In the genomic region with DNA sequence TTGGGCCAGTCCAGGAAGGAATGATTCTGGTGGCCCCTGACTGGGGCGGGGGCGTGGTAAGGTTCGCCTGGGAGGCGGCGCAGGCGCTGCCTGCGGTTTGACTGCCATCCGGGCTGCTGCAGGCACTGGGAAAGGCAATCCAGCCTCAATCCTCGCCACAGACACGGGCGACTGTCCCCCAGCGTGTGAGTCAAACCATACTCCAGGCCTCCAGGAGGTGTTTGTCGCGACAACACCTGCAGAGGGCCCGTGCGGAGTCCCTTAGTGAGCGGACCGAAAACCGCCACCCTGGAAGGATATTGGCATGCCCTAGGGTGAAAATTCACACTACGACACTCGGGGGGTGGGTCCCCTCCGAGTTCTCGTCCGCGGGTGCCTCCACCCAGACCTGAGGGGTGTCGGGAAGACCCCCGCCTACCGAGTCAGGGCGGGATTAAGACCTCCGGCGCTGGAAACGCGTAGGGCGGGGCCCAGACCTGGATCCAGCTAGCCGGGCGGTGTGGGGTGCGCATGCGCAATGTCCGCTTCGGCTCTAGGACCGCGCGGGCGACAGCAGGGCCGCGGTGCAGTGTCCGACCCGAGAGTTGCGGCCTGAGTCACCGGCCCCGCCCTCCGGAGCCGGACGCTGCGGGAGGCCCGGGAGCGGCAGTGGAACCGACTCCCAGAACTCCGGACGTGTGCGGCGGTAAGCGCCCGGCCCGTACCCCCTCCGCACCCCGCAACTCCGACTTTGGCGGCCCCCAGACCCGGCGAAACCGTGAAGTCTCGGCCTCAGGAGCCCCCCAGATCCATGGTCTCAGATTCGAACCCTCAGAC, we compare ENCODE assay signal across 1 cellular context.
A peak's percentile ranks its signal among the peaks of the same experiment; 100 is the strongest.
TF ChIP-seq lines count a peak whose summit lies in the region.

A gene (plus strand): TSS at position 594 of the 816 bp plus-strand sequence. CDS start 946 bp downstream, outside the sequence.

TF ChIP-seq in WTC11, 78 proteins besides CTCF, POLR2A, EP300 and RAD21 (continued from another document and continues in another):
- TF ChIP-seq, protein P1, sequence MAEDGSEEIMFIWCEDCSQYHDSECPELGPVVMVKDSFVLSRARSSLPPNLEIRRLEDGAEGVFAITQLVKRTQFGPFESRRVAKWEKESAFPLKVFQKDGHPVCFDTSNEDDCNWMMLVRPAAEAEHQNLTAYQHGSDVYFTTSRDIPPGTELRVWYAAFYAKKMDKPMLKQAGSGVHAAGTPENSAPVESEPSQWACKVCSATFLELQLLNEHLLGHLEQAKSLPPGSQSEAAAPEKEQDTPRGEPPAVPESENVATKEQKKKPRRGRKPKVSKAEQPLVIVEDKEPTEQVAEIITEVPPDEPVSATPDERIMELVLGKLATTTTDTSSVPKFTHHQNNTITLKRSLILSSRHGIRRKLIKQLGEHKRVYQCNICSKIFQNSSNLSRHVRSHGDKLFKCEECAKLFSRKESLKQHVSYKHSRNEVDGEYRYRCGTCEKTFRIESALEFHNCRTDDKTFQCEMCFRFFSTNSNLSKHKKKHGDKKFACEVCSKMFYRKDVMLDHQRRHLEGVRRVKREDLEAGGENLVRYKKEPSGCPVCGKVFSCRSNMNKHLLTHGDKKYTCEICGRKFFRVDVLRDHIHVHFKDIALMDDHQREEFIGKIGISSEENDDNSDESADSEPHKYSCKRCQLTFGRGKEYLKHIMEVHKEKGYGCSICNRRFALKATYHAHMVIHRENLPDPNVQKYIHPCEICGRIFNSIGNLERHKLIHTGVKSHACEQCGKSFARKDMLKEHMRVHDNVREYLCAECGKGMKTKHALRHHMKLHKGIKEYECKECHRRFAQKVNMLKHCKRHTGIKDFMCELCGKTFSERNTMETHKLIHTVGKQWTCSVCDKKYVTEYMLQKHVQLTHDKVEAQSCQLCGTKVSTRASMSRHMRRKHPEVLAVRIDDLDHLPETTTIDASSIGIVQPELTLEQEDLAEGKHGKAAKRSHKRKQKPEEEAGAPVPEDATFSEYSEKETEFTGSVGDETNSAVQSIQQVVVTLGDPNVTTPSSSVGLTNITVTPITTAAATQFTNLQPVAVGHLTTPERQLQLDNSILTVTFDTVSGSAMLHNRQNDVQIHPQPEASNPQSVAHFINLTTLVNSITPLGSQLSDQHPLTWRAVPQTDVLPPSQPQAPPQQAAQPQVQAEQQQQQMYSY (CRISPR knock-in tag; IDR thresholded peaks at IDR 0.05) = 0 out of 2 replicates have a peak, but pooled peaks have one; percentile 23
- TF ChIP-seq ZNF671 (CRISPR knock-in tag; IDR thresholded peaks at IDR 0.05) = no peak
- TF ChIP-seq, protein P2, sequence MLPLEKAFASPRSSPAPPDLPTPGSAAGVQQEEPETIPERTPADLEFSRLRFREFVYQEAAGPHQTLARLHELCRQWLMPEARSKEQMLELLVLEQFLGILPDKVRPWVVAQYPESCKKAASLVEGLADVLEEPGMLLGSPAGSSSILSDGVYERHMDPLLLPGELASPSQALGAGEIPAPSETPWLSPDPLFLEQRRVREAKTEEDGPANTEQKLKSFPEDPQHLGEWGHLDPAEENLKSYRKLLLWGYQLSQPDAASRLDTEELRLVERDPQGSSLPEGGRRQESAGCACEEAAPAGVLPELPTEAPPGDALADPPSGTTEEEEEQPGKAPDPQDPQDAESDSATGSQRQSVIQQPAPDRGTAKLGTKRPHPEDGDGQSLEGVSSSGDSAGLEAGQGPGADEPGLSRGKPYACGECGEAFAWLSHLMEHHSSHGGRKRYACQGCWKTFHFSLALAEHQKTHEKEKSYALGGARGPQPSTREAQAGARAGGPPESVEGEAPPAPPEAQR (CRISPR knock-in tag; IDR thresholded peaks at IDR 0.05) = no peak
- TF ChIP-seq, protein P3, sequence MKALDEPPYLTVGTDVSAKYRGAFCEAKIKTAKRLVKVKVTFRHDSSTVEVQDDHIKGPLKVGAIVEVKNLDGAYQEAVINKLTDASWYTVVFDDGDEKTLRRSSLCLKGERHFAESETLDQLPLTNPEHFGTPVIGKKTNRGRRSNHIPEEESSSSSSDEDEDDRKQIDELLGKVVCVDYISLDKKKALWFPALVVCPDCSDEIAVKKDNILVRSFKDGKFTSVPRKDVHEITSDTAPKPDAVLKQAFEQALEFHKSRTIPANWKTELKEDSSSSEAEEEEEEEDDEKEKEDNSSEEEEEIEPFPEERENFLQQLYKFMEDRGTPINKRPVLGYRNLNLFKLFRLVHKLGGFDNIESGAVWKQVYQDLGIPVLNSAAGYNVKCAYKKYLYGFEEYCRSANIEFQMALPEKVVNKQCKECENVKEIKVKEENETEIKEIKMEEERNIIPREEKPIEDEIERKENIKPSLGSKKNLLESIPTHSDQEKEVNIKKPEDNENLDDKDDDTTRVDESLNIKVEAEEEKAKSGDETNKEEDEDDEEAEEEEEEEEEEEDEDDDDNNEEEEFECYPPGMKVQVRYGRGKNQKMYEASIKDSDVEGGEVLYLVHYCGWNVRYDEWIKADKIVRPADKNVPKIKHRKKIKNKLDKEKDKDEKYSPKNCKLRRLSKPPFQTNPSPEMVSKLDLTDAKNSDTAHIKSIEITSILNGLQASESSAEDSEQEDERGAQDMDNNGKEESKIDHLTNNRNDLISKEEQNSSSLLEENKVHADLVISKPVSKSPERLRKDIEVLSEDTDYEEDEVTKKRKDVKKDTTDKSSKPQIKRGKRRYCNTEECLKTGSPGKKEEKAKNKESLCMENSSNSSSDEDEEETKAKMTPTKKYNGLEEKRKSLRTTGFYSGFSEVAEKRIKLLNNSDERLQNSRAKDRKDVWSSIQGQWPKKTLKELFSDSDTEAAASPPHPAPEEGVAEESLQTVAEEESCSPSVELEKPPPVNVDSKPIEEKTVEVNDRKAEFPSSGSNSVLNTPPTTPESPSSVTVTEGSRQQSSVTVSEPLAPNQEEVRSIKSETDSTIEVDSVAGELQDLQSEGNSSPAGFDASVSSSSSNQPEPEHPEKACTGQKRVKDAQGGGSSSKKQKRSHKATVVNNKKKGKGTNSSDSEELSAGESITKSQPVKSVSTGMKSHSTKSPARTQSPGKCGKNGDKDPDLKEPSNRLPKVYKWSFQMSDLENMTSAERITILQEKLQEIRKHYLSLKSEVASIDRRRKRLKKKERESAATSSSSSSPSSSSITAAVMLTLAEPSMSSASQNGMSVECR (CRISPR knock-in tag; IDR thresholded peaks at IDR 0.05; ENCODE audit: borderline replicate concordance) = peak; percentile 53; the same call in 1 of the 2 replicates
- TF ChIP-seq FOXP1 (CRISPR knock-in tag; IDR thresholded peaks at IDR 0.05; ENCODE audit: borderline replicate concordance) = no peak; the same call in 1 of the 2 replicates
- TF ChIP-seq TP53 (CRISPR knock-in tag; IDR thresholded peaks at IDR 0.05) = no peak
- TF ChIP-seq NFYB (CRISPR knock-in tag; conservative IDR thresholded peaks at IDR 0.05; ENCODE audit: low read depth) = no peak
- TF ChIP-seq TEAD1 (CRISPR knock-in tag; IDR thresholded peaks at IDR 0.05) = peak; percentile 72
- TF ChIP-seq SOX15 (CRISPR knock-in tag; IDR thresholded peaks at IDR 0.05) = no peak
- TF ChIP-seq ATF1 (CRISPR knock-in tag; IDR thresholded peaks at IDR 0.05) = no peak
- no peak for TF ChIP-seq ELF4 (CRISPR knock-in tag; IDR thresholded peaks at IDR 0.05; ENCODE audit: low read depth)
- no peak for TF ChIP-seq GABPB1 (CRISPR knock-in tag; IDR thresholded peaks at IDR 0.05)
- TF ChIP-seq, protein P4, sequence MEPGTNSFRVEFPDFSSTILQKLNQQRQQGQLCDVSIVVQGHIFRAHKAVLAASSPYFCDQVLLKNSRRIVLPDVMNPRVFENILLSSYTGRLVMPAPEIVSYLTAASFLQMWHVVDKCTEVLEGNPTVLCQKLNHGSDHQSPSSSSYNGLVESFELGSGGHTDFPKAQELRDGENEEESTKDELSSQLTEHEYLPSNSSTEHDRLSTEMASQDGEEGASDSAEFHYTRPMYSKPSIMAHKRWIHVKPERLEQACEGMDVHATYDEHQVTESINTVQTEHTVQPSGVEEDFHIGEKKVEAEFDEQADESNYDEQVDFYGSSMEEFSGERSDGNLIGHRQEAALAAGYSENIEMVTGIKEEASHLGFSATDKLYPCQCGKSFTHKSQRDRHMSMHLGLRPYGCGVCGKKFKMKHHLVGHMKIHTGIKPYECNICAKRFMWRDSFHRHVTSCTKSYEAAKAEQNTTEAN (CRISPR knock-in tag; IDR thresholded peaks at IDR 0.05) = 0 out of 2 replicates have a peak, but pooled peaks have one; percentile 19
- TF ChIP-seq, protein P5, sequence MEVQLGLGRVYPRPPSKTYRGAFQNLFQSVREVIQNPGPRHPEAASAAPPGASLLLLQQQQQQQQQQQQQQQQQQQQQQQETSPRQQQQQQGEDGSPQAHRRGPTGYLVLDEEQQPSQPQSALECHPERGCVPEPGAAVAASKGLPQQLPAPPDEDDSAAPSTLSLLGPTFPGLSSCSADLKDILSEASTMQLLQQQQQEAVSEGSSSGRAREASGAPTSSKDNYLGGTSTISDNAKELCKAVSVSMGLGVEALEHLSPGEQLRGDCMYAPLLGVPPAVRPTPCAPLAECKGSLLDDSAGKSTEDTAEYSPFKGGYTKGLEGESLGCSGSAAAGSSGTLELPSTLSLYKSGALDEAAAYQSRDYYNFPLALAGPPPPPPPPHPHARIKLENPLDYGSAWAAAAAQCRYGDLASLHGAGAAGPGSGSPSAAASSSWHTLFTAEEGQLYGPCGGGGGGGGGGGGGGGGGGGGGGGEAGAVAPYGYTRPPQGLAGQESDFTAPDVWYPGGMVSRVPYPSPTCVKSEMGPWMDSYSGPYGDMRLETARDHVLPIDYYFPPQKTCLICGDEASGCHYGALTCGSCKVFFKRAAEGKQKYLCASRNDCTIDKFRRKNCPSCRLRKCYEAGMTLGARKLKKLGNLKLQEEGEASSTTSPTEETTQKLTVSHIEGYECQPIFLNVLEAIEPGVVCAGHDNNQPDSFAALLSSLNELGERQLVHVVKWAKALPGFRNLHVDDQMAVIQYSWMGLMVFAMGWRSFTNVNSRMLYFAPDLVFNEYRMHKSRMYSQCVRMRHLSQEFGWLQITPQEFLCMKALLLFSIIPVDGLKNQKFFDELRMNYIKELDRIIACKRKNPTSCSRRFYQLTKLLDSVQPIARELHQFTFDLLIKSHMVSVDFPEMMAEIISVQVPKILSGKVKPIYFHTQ (CRISPR knock-in tag; IDR thresholded peaks at IDR 0.05) = no peak
- TF ChIP-seq ZBTB21 (CRISPR knock-in tag; IDR thresholded peaks at IDR 0.05; ENCODE audit: borderline replicate concordance) = peak; percentile 77
- no peak for TF ChIP-seq ZNF263 (CRISPR knock-in tag; IDR thresholded peaks at IDR 0.05; ENCODE audit: low read depth)
- 0 out of 2 replicates have a peak, but pooled peaks have one; percentile 66 for TF ChIP-seq CBFB (CRISPR knock-in tag; IDR thresholded peaks at IDR 0.05; ENCODE audit: low read depth)
- TF ChIP-seq, protein P6, sequence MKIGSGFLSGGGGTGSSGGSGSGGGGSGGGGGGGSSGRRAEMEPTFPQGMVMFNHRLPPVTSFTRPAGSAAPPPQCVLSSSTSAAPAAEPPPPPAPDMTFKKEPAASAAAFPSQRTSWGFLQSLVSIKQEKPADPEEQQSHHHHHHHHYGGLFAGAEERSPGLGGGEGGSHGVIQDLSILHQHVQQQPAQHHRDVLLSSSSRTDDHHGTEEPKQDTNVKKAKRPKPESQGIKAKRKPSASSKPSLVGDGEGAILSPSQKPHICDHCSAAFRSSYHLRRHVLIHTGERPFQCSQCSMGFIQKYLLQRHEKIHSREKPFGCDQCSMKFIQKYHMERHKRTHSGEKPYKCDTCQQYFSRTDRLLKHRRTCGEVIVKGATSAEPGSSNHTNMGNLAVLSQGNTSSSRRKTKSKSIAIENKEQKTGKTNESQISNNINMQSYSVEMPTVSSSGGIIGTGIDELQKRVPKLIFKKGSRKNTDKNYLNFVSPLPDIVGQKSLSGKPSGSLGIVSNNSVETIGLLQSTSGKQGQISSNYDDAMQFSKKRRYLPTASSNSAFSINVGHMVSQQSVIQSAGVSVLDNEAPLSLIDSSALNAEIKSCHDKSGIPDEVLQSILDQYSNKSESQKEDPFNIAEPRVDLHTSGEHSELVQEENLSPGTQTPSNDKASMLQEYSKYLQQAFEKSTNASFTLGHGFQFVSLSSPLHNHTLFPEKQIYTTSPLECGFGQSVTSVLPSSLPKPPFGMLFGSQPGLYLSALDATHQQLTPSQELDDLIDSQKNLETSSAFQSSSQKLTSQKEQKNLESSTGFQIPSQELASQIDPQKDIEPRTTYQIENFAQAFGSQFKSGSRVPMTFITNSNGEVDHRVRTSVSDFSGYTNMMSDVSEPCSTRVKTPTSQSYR (CRISPR knock-in tag; IDR thresholded peaks at IDR 0.05) = peak; percentile 48; the same call in 1 of the 2 replicates
- TF ChIP-seq ZNF423 (CRISPR knock-in tag; IDR thresholded peaks at IDR 0.05) = no peak
- no peak for TF ChIP-seq IRF2 (CRISPR knock-in tag; IDR thresholded peaks at IDR 0.05; ENCODE audit: borderline replicate concordance, low read depth)
- TF ChIP-seq, protein P7, sequence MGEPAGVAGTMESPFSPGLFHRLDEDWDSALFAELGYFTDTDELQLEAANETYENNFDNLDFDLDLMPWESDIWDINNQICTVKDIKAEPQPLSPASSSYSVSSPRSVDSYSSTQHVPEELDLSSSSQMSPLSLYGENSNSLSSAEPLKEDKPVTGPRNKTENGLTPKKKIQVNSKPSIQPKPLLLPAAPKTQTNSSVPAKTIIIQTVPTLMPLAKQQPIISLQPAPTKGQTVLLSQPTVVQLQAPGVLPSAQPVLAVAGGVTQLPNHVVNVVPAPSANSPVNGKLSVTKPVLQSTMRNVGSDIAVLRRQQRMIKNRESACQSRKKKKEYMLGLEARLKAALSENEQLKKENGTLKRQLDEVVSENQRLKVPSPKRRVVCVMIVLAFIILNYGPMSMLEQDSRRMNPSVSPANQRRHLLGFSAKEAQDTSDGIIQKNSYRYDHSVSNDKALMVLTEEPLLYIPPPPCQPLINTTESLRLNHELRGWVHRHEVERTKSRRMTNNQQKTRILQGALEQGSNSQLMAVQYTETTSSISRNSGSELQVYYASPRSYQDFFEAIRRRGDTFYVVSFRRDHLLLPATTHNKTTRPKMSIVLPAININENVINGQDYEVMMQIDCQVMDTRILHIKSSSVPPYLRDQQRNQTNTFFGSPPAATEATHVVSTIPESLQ (CRISPR knock-in tag; IDR thresholded peaks at IDR 0.05) = no peak
- no peak for TF ChIP-seq KAT7 (CRISPR knock-in tag; IDR thresholded peaks at IDR 0.05; ENCODE audit: borderline replicate concordance)
- no peak for TF ChIP-seq CREB1 (CRISPR knock-in tag; IDR thresholded peaks at IDR 0.05)
- no peak for TF ChIP-seq PRRX2 (CRISPR knock-in tag; IDR thresholded peaks at IDR 0.05)
- TF ChIP-seq ZNF219 (CRISPR knock-in tag; IDR thresholded peaks at IDR 0.05; ENCODE audit: borderline replicate concordance) = no peak
- TF ChIP-seq MXD4 (CRISPR knock-in tag; IDR thresholded peaks at IDR 0.05; ENCODE audit: borderline replicate concordance) = no peak
- TF ChIP-seq, protein P8, sequence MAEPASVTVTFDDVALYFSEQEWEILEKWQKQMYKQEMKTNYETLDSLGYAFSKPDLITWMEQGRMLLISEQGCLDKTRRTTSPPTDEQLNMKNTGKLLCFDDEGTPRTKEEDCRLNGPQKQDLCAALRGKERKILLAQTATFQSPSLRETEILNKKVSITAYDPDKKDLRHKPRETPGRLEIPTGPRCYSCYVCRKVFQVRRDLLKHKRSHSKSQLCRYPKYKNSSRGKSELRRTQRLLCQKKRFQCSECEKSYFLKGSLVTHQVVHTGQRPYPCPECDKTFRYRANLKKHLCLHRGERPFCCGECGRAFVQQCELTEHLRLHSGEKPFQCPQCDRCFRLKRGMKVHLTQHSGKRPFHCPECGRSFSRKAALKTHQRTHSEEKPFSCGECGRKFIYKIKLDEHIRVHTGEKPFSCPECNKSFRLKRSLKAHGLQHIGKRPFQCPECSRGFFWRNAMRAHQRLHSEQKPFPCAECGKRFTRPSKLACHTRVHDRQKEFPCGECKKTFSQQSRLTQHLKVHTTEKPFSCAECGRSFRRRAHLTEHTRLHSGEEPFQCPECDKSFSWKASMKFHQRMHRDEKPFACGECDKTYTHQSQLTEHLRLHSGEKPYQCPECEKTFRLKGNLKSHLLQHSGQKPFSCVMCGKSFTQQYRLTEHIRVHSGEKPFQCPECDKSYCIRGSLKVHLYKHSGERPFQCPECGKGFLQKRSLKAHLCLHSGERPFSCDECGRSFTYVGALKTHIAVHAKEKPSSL (CRISPR knock-in tag; conservative IDR thresholded peaks at IDR 0.05) = no peak
- TF ChIP-seq JAZF1 (CRISPR knock-in tag; IDR thresholded peaks at IDR 0.05) = no peak
- TF ChIP-seq RORB (CRISPR knock-in tag; IDR thresholded peaks at IDR 0.05) = no peak
- no peak for TF ChIP-seq FOXJ3 (CRISPR knock-in tag; IDR thresholded peaks at IDR 0.05; ENCODE audit: borderline replicate concordance)
- no peak for TF ChIP-seq NFATC4 (CRISPR knock-in tag; IDR thresholded peaks at IDR 0.05)
- TF ChIP-seq FOXK1 (CRISPR knock-in tag; IDR thresholded peaks at IDR 0.05) = peak; percentile 90
